ENCODE assay signal across 7 cellular contexts in the genomic region with DNA sequence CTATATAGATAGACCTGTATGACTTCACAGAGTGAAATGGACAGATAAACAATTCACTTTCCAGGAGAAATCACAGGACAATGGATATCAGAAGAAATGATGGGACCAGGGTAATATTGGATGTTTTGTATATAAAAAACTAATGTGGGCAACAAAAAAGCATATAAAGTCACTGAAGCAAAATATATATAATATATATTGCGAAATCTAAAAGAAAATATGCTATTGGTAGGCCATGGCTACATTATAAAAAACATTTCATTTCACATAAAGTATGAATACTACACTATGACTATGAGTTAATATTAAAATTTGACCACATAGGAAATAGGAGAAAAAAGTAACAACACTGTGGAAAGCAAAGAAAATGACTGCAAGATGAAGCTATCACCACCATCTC.
DNase-seq lines count a peak whose midpoint lies in the region; ATAC-seq and TF ChIP-seq lines count a peak whose summit lies in the region.
"Not testable (repeated sequence)": the region's sequence is repeated elsewhere in the genome, so short reads cannot be mapped to it uniquely, and the experiment has no call there.

No MANE protein-coding gene starts in this region.

- BruUV-seq in PC-3 (replicated peaks; lab: Mats Ljungman, UMichigan), result not testable (repeated sequence)

- H3K4me1 ChIP-seq in PC-3 (ENCODE audit: insufficient read depth, low read length), result not testable (repeated sequence)

- TF ChIP-seq CTCF in PC-3 (conservative IDR thresholded peaks at IDR 0.05; ENCODE audit: low read depth, low read length); choroid plexus epithelial cell (conservative IDR thresholded peaks at IDR 0.05; ENCODE audit: low read depth, low read length): not testable (repeated sequence)

- DNase-seq in EH (ENCODE audit: low read depth), result peak; percentile 3
- peak; percentile 5 for DNase-seq in HCEC 1CT
- peak; percentile 27 for DNase-seq in M059J (ENCODE audit: low read depth)
- DNase-seq in PC-3, result peak; percentile 1
- DNase-seq in choroid plexus epithelial cell (ENCODE audit: low read depth), result peak; percentile 19
- peak; percentile 29 for DNase-seq in fibroblast of peridontal ligament (ENCODE audit: extremely low read depth)
- DNase-seq in iris pigment epithelial cell (ENCODE audit: low read depth), result peak; percentile 0

- H3K9me3 ChIP-seq in PC-3 (ENCODE audit: low read length), result not testable (repeated sequence)

- H3K79me2 ChIP-seq in PC-3 (ENCODE audit: low read length), result not testable (repeated sequence)

- not testable (repeated sequence) for H3F3A ChIP-seq in PC-3 (ENCODE audit: low read length, unreplicated experiment)

- H3K4me2 ChIP-seq in PC-3 (ENCODE audit: low read length), result not testable (repeated sequence)

- CTCF ChIA-PET in PC-3 (lab: Charles Lee), result not testable (repeated sequence)

- H3K27ac ChIP-seq in PC-3 (ENCODE audit: low read length), result not testable (repeated sequence)

- intact Hi-C loops in PC-3 (cut with micrococcal nuclease), result not testable (repeated sequence)

- not testable (repeated sequence) for H4K20me1 ChIP-seq in PC-3 (ENCODE audit: low read length)

- not testable (repeated sequence) for ATAC-seq in PC-3

- not testable (repeated sequence) for H3K9me2 ChIP-seq in PC-3 (replicated peaks; ENCODE audit: low read length)

- not testable (repeated sequence) for H3K36me3 ChIP-seq in PC-3 (ENCODE audit: low read depth, low read length)

- not testable (repeated sequence) for H2AFZ ChIP-seq in PC-3 (ENCODE audit: low read length)

- POLR2A ChIA-PET in PC-3 (lab: Charles Lee; ENCODE audit: unreplicated experiment), result not testable (repeated sequence)

- not testable (repeated sequence) for H3K27me3 ChIP-seq in PC-3 (ENCODE audit: low read length)

- H3K9ac ChIP-seq in PC-3 (ENCODE audit: low read length), result not testable (repeated sequence)

- not testable (repeated sequence) for H3K4me3 ChIP-seq in PC-3 (ENCODE audit: low read length); choroid plexus epithelial cell (ENCODE audit: low read depth, low read length)
